ENCODE assay signal across 17 cellular contexts in genomic region chr5:140267201-140267540, GRCh38. TPM values are rescaled to one million over a fixed set of nuclear protein-coding genes. Genes with fewer than 3 reads are reported as not detected.
A peak's percentile ranks its signal among the peaks of the same experiment; 100 is the strongest.
DNase-seq lines count a peak whose midpoint lies in the region; ATAC-seq lines count a peak whose summit lies in the region.
"Had no signal": no experiment of that assay in that cellular context is flagged by ENCODE, and none has a peak within 500 bp of the region (broad histone marks: within the 10 kb centered on the region; RNA-seq: fewer than 3 reads in every experiment).

No MANE protein-coding gene starts in this region.

- no peak overlapping the region for H3K9ac ChIP-seq in neuronal stem cell (ENCODE audit: low read depth, low read length, poor library complexity)

- H2BK12ac ChIP-seq in neuronal stem cell (ENCODE audit: low read length), result no peak overlapping the region

- H3K9me3 ChIP-seq in KOPT-K1 (ENCODE audit: insufficient read depth, low read length, poor library complexity, severe bottlenecking) (peaks cover 36% of the 10 kb centered on the region), neuronal stem cell (replicated peaks in 1 of 2; ENCODE audit: control insufficient read depth in 2 of 2, insufficient read depth in 1 of 2, low read depth in 1 of 2, low read length in 2 of 2) (no peaks in the 10 kb centered on the region)
- H3K9me3 ChIP-seq: A549, body of pancreas, sigmoid colon, SJCRH30 had no signal

- H3K4me2 ChIP-seq in neuronal stem cell (ENCODE audit: insufficient read depth, low read length, poor library complexity, severe bottlenecking), result no peak overlapping the region
- H3K4me2 ChIP-seq: A549 had no signal

- no peak overlapping the region for H2AK5ac ChIP-seq in neuronal stem cell (ENCODE audit: low read depth, low read length)

- H3K27ac ChIP-seq in KOPT-K1 (ENCODE audit: low read depth, low read length, poor library complexity, severe bottlenecking), result peak overlapping the region; percentile 46
- peak overlapping the region; percentile 12 for H3K27ac ChIP-seq in neuronal stem cell (replicated peaks; ENCODE audit: low read length)
- H3K27ac ChIP-seq: A549, body of pancreas, foreskin keratinocyte, SJCRH30, WERI-Rb-1 had no signal

- H3K36me3 ChIP-seq in KOPT-K1 (ENCODE audit: insufficient read depth, low read length) (peaks cover 13% of the 10 kb centered on the region; the same call in 1 of the 2 replicates), neuronal stem cell (replicated peaks in 1 of 2; ENCODE audit: control insufficient read depth in 2 of 2, insufficient read depth in 2 of 2, low read length in 2 of 2) (peaks cover 0 to 8% of the 10 kb centered on the region in 2 donors)
- H3K36me3 ChIP-seq: sigmoid colon, WERI-Rb-1 had no signal

- no peak overlapping the region for H3K14ac ChIP-seq in neuronal stem cell (ENCODE audit: low read length)

- no CpG with 5 or more reads among the region's 3 CpGs for WGBS in neuronal stem cell (ENCODE audit: extremely low coverage in 2 of 2, insufficient read length in 2 of 2, insufficient replicate concordance in 1 of 2), 2 donors

- H4K8ac ChIP-seq in neuronal stem cell (ENCODE audit: low read depth, low read length), result no peak overlapping the region

- peaks cover 2% of the 10 kb centered on the region for H3K36me3 Mint-ChIP-seq in activated CD4-positive, alpha-beta T cell treated with anti-CD3 and anti-CD28 coated beads for 36 hours (ENCODE audit: low read depth)
- peaks cover 12% of the 10 kb centered on the region for H3K36me3 Mint-ChIP-seq in activated naive CD8-positive, alpha-beta T cell treated with anti-CD3 and anti-CD28 coated beads, Interleukin-2, amount 10 ng/mL, durations not matched to agents 7 days and 5 days

- H3K23ac ChIP-seq in neuronal stem cell (ENCODE audit: low read depth, low read length, poor library complexity), result no peak overlapping the region

- H3K27ac Mint-ChIP-seq in activated CD4-positive, alpha-beta T cell treated with anti-CD3 and anti-CD28 coated beads for 36 hours, result peak overlapping the region; percentile 59
- H3K27ac Mint-ChIP-seq in activated naive CD8-positive, alpha-beta T cell treated with anti-CD3 and anti-CD28 coated beads, Interleukin-2, amount 10 ng/mL, durations not matched to agents 7 days and 5 days, result peak overlapping the region; percentile 77

- peaks cover 4% of the 10 kb centered on the region for H3K79me1 ChIP-seq in neuronal stem cell (ENCODE audit: low read depth, low read length)

- H2BK15ac ChIP-seq in neuronal stem cell (ENCODE audit: low read length), result no peak overlapping the region

- no peak overlapping the region for H3K4ac ChIP-seq in neuronal stem cell (ENCODE audit: low read length)

- peak; percentile 79 for ATAC-seq in activated CD4-positive, alpha-beta T cell treated with anti-CD3 and anti-CD28 coated beads for 36 hours
- ATAC-seq in activated naive CD8-positive, alpha-beta T cell treated with anti-CD3 and anti-CD28 coated beads, Interleukin-2, amount 10 ng/mL, durations not matched to agents 7 days and 5 days (ENCODE audit: low read depth), result peak; percentile 71
- ATAC-seq: A549, foreskin keratinocyte had no signal

- H4K91ac ChIP-seq in neuronal stem cell (ENCODE audit: low read depth, low read length, poor library complexity), result no peak overlapping the region

- POLR2A ChIA-PET in activated CD4-positive, alpha-beta T cell treated with anti-CD3 and anti-CD28 coated beads for 36 hours (lab: Charles Lee), result no interaction called here
- POLR2A ChIA-PET in activated naive CD8-positive, alpha-beta T cell treated with anti-CD3 and anti-CD28 coated beads, Interleukin-2, amount 10 ng/mL, durations not matched to agents 7 days and 5 days (lab: Charles Lee), result interaction anchor here (0.9 to 1.7 kb wide), 3 partner anchors 22 to 78 kb away, joined by 3 to 5 read pairs (median 4); partner anchors contain the start of gene PFDN1

- H3K9me3 Mint-ChIP-seq in activated CD4-positive, alpha-beta T cell treated with anti-CD3 and anti-CD28 coated beads for 36 hours (ENCODE audit: low read depth), result no peaks in the 10 kb centered on the region
- H3K9me3 Mint-ChIP-seq in activated naive CD8-positive, alpha-beta T cell treated with anti-CD3 and anti-CD28 coated beads, Interleukin-2, amount 10 ng/mL, durations not matched to agents 7 days and 5 days, result no peaks in the 10 kb centered on the region

- no peak overlapping the region for H3K4me3 Mint-ChIP-seq in activated CD4-positive, alpha-beta T cell treated with anti-CD3 and anti-CD28 coated beads for 36 hours
- H3K4me3 Mint-ChIP-seq in activated naive CD8-positive, alpha-beta T cell treated with anti-CD3 and anti-CD28 coated beads, Interleukin-2, amount 10 ng/mL, durations not matched to agents 7 days and 5 days, result peak overlapping the region; percentile 65

- no peak overlapping the region for H2BK120ac ChIP-seq in neuronal stem cell (ENCODE audit: low read depth, low read length)

- H3K18ac ChIP-seq in neuronal stem cell (ENCODE audit: low read length), result no peak overlapping the region

- no peak overlapping the region for H2AFZ ChIP-seq in neuronal stem cell (ENCODE audit: low read length)

- no peaks in the 10 kb centered on the region for H3K27me3 ChIP-seq in neuronal stem cell (ENCODE audit: control insufficient read depth in 3 of 3, insufficient read depth in 3 of 3, low read depth in 1 of 3, low read length in 3 of 3)
- H3K27me3 ChIP-seq: body of pancreas, foreskin keratinocyte, sigmoid colon, SJCRH30 had no signal

- no peak overlapping the region for H3K4me3 ChIP-seq in neuronal stem cell (ENCODE audit: low read length in 2 of 2)
- H3K4me3 ChIP-seq: A549, body of pancreas, sigmoid colon, SJCRH30 had no signal

- no peak for DNase-seq in activated CD4-positive, alpha-beta T cell treated with anti-CD3 and anti-CD28 coated beads for 36 hours
- no peak for DNase-seq in activated CD4-positive, alpha-beta T cell treated with anti-CD3 and anti-CD28 coated beads, Interleukin-2, amount 50 U/mL, for 1 hour
- DNase-seq in activated naive CD8-positive, alpha-beta T cell treated with anti-CD3 and anti-CD28 coated beads, Interleukin-2, amount 10 ng/mL, durations not matched to agents 7 days and 5 days, result no peak
- no peak for DNase-seq in neuronal stem cell (ENCODE audit: low spot score)
- no peak for DNase-seq in GDM1 (lab: John Stamatoyannopoulos, UW)
- DNase-seq in DMS153 treated with DMSO at 0.1 percent for 48 hours (lab: John Stamatoyannopoulos, UW; ENCODE audit: unreplicated experiment), result no peak
- DNase-seq in NCI-H2081 (lab: John Stamatoyannopoulos, UW), result no peak
- DNase-seq: body of pancreas; foreskin keratinocyte; NCI-H1048; NCI-H2171 treated with DMSO at 0.1 percent for 48 hours; sigmoid colon; SJCRH30; stimulated activated CD4-positive, alpha-beta T cell treated with anti-CD3 and anti-CD28 coated beads, Interleukin-4, amount 100 ng/mL, for 24 hours; WERI-Rb-1 had no signal

- intact Hi-C loops in activated CD4-positive, alpha-beta T cell treated with anti-CD3 and anti-CD28 coated beads for 36 hours (cut with DNase I, micrococcal nuclease), result loop anchor here in 1 of 2 experiments (1.0 kb wide), 1 partner anchor 16 kb away; no protein-coding TSS in a partner anchor

- CTCF ChIA-PET in activated CD4-positive, alpha-beta T cell treated with anti-CD3 and anti-CD28 coated beads for 36 hours (lab: Charles Lee), result interaction anchor here (0.8 to 1.5 kb wide), 8 partner anchors 9 to 92 kb away, joined by 3 to 7 read pairs (median 4); partner anchors contain the start of gene HBEGF

- H3K4me1 ChIP-seq in neuronal stem cell (ENCODE audit: control insufficient read depth in 2 of 2, insufficient read depth in 1 of 2, low read depth in 1 of 2, low read length in 2 of 2), result peaks cover 0 to 8% of the 10 kb centered on the region in 2 donors
- H3K4me1 ChIP-seq: foreskin keratinocyte had no signal

- H3K27me3 Mint-ChIP-seq in activated CD4-positive, alpha-beta T cell treated with anti-CD3 and anti-CD28 coated beads for 36 hours, result no peaks in the 10 kb centered on the region
- no peaks in the 10 kb centered on the region for H3K27me3 Mint-ChIP-seq in activated naive CD8-positive, alpha-beta T cell treated with anti-CD3 and anti-CD28 coated beads, Interleukin-2, amount 10 ng/mL, durations not matched to agents 7 days and 5 days

- peaks cover 38% of the 10 kb centered on the region for H3K4me1 Mint-ChIP-seq in activated CD4-positive, alpha-beta T cell treated with anti-CD3 and anti-CD28 coated beads for 36 hours
- peaks cover 36% of the 10 kb centered on the region for H3K4me1 Mint-ChIP-seq in activated naive CD8-positive, alpha-beta T cell treated with anti-CD3 and anti-CD28 coated beads, Interleukin-2, amount 10 ng/mL, durations not matched to agents 7 days and 5 days

- no peak overlapping the region for H2BK5ac ChIP-seq in neuronal stem cell (ENCODE audit: low read length)

RNA-seq across cellular contexts. Expression of gene PFDN1, which starts 35.7 kb away (rescaled TPM):
- 10 to 100 TPM; 52.6 to 63.2 TPM for total RNA-seq in activated CD4-positive, alpha-beta T cell treated with anti-CD3 and anti-CD28 coated beads for 36 hours
- total RNA-seq in activated naive CD8-positive, alpha-beta T cell treated with anti-CD3 and anti-CD28 coated beads, Interleukin-2, amount 10 ng/mL, durations not matched to agents 7 days and 5 days, result 10 to 100 TPM; 47.7 to 48.3 TPM
- polyA plus RNA-seq in neuronal stem cell (2013, experiment 1 of 2), result 315 TPM
- 299 TPM for polyA plus RNA-seq in neuronal stem cell (2013, experiment 2 of 2)
